27 cellular contexts compared by ENCODE assay signal in genomic region chr6:48177786-48178185, GRCh38.
"Had no signal": no experiment of that assay in that cellular context is flagged by ENCODE, and none has a peak within 500 bp of the region (broad histone marks: within the 10 kb centered on the region; RNA-seq: fewer than 3 reads in every experiment).

No MANE protein-coding gene starts in this region.

- H3K27me3 ChIP-seq: brain microvascular endothelial cell, cardiac muscle cell had no signal

- H3K4me2 ChIP-seq: PC-9 had no signal

- ATAC-seq: activated CD8-positive, alpha-beta memory T cell treated with anti-CD3 and anti-CD28 coated beads, Interleukin-2, amount 10 ng/mL, durations not matched to agents 7 days and 5 days; activated naive CD4-positive, alpha-beta T cell treated with anti-CD3 and anti-CD28 coated beads, Interleukin-2, amount 50 U/mL, for 72 hours; activated naive CD8-positive, alpha-beta T cell treated with anti-CD3 and anti-CD28 coated beads, Interleukin-2, amount 50 U/mL, for 24 hours; Right ventricle myocardium inferior; T-cell had no signal

- H3K4me3 ChIP-seq: cardiac muscle cell, PC-9, SK-N-MC had no signal

- H3K36me3 ChIP-seq: brain microvascular endothelial cell, cardiac muscle cell had no signal

- H2AFZ ChIP-seq: PC-9 had no signal

- DNase-seq: activated B cell treated with CpG ODN at 0.5 μM for 24 hours; activated CD4-positive, alpha-beta T cell treated with anti-CD3 and anti-CD28 coated beads for 1 hour; activated CD4-positive, alpha-beta T cell treated with anti-CD3 and anti-CD28 coated beads, Interleukin-2, amount 10 ng/mL, durations not matched to agents 24 days and 14 days; activated CD4-positive, alpha-beta T cell treated with anti-CD3 and anti-CD28 coated beads, Interleukin-2, amount 50 U/mL, for 48 hours; activated CD8-positive, alpha-beta memory T cell treated with anti-CD3 and anti-CD28 coated beads, Interleukin-2, amount 10 ng/mL, durations not matched to agents 7 days and 5 days; activated effector memory CD4-positive, alpha-beta T cell treated with anti-CD3 and anti-CD28 coated beads, Interleukin-2, amount 50 U/mL, for 16 hours; activated naive CD4-positive, alpha-beta T cell treated with Interleukin-2 at 50 U/mL for 16 hours; activated naive CD8-positive, alpha-beta T cell treated with anti-CD3 and anti-CD28 coated beads, Interleukin-2, amount 50 U/mL, for 24 hours; activated T-cell treated with anti-CD3 and anti-CD28 coated beads, Interleukin-2, amount 50 U/mL, for 24 hours; amygdala; brain microvascular endothelial cell; Kasumi-1; KBM-7; NCI-H1092 treated with DMSO at 0.1 percent for 48 hours; NCI-H1417 treated with DMSO at 0.1 percent for 48 hours; NCI-H1694; NCI-H2029; NCI-H2107; NCI-H524; PC-9; T-cell; T-helper 2 cell; T1000 had no signal

- H3K27ac ChIP-seq: brain microvascular endothelial cell, cardiac muscle cell, PC-9, SK-N-MC had no signal
